Comparison of ENCODE assay signal across 2 cellular contexts in the genomic region with DNA sequence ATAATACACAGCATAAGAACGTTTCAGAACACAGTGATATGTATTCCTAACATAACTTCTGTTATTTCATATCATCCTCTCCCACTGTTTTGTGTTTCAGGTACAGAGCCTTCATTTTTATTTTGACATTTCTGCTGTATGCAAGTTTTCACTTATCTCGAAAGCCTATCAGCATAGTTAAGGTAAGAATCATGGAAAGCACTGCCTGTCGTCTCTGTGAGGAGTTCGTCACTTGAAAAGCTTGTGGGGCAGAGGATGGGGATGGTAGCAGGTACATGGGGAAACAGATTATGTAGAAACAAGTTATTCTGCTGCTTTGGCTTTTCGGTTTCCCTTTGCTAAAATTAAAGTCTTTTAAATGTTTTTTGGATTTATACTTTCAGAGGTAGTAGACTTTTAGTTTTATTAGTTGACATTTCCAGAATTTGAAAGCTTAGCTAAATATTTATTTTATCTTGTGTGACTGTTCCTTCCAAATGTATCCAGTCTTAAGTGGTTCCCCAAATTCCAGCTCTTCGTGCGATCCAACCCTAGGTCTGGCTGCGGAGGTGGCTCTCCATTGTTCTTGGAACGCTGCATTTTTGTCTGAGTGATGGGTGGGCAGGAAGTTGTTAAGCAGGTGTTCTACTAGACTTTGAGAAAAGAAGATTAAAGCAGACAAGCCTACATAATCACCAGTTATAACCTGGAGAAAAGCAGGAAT.
TF ChIP-seq lines count a peak whose summit lies in the region.

No MANE protein-coding gene starts in this region.

TF ChIP-seq in GM23338, 12 proteins besides CTCF, POLR2A, EP300 and RAD21:
- TF ChIP-seq, protein P1, sequence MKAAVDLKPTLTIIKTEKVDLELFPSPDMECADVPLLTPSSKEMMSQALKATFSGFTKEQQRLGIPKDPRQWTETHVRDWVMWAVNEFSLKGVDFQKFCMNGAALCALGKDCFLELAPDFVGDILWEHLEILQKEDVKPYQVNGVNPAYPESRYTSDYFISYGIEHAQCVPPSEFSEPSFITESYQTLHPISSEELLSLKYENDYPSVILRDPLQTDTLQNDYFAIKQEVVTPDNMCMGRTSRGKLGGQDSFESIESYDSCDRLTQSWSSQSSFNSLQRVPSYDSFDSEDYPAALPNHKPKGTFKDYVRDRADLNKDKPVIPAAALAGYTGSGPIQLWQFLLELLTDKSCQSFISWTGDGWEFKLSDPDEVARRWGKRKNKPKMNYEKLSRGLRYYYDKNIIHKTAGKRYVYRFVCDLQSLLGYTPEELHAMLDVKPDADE (IDR thresholded peaks at IDR 0.05) = no peak
- TF ChIP-seq ZNF331 (CRISPR knock-in tag; IDR thresholded peaks at IDR 0.05; ENCODE audit: low read depth) (no peak), CREB1 (CRISPR knock-in tag; IDR thresholded peaks at IDR 0.05; ENCODE audit: low read depth) (no peak), NANOG (IDR thresholded peaks at IDR 0.05; ENCODE audit: borderline replicate concordance) (no peak)
- TF ChIP-seq, protein P2, sequence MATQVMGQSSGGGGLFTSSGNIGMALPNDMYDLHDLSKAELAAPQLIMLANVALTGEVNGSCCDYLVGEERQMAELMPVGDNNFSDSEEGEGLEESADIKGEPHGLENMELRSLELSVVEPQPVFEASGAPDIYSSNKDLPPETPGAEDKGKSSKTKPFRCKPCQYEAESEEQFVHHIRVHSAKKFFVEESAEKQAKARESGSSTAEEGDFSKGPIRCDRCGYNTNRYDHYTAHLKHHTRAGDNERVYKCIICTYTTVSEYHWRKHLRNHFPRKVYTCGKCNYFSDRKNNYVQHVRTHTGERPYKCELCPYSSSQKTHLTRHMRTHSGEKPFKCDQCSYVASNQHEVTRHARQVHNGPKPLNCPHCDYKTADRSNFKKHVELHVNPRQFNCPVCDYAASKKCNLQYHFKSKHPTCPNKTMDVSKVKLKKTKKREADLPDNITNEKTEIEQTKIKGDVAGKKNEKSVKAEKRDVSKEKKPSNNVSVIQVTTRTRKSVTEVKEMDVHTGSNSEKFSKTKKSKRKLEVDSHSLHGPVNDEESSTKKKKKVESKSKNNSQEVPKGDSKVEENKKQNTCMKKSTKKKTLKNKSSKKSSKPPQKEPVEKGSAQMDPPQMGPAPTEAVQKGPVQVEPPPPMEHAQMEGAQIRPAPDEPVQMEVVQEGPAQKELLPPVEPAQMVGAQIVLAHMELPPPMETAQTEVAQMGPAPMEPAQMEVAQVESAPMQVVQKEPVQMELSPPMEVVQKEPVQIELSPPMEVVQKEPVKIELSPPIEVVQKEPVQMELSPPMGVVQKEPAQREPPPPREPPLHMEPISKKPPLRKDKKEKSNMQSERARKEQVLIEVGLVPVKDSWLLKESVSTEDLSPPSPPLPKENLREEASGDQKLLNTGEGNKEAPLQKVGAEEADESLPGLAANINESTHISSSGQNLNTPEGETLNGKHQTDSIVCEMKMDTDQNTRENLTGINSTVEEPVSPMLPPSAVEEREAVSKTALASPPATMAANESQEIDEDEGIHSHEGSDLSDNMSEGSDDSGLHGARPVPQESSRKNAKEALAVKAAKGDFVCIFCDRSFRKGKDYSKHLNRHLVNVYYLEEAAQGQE (IDR thresholded peaks at IDR 0.05; ENCODE audit: unreplicated experiment) = no peak

TF ChIP-seq in GM12878, 131 proteins besides CTCF, POLR2A, EP300 and RAD21:
- TF ChIP-seq NFIC (IDR thresholded peaks at IDR 0.05; ENCODE audit: low read depth, low read length) (no peak), EGR1 (IDR thresholded peaks at IDR 0.05; ENCODE audit: borderline replicate concordance in 1 of 2, low read depth in 2 of 2, low read length in 2 of 2) (no peak), HDAC2 (IDR thresholded peaks at IDR 0.05) (no peak), YY1 (IDR thresholded peaks at IDR 0.05; ENCODE audit: low read depth, low read length) (no peak), CBX5 (IDR thresholded peaks at IDR 0.05; ENCODE audit: low read depth) (no peak), EZH2 (IDR thresholded peaks at IDR 0.05; ENCODE audit: borderline replicate concordance, control insufficient read depth, low read depth, low read length) (no peak)
- TF ChIP-seq, protein P3, sequence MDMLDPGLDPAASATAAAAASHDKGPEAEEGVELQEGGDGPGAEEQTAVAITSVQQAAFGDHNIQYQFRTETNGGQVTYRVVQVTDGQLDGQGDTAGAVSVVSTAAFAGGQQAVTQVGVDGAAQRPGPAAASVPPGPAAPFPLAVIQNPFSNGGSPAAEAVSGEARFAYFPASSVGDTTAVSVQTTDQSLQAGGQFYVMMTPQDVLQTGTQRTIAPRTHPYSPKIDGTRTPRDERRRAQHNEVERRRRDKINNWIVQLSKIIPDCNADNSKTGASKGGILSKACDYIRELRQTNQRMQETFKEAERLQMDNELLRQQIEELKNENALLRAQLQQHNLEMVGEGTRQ (IDR thresholded peaks at IDR 0.05; ENCODE audit: borderline replicate concordance, low read depth, low read length) = no peak
- TF ChIP-seq, protein P4, sequence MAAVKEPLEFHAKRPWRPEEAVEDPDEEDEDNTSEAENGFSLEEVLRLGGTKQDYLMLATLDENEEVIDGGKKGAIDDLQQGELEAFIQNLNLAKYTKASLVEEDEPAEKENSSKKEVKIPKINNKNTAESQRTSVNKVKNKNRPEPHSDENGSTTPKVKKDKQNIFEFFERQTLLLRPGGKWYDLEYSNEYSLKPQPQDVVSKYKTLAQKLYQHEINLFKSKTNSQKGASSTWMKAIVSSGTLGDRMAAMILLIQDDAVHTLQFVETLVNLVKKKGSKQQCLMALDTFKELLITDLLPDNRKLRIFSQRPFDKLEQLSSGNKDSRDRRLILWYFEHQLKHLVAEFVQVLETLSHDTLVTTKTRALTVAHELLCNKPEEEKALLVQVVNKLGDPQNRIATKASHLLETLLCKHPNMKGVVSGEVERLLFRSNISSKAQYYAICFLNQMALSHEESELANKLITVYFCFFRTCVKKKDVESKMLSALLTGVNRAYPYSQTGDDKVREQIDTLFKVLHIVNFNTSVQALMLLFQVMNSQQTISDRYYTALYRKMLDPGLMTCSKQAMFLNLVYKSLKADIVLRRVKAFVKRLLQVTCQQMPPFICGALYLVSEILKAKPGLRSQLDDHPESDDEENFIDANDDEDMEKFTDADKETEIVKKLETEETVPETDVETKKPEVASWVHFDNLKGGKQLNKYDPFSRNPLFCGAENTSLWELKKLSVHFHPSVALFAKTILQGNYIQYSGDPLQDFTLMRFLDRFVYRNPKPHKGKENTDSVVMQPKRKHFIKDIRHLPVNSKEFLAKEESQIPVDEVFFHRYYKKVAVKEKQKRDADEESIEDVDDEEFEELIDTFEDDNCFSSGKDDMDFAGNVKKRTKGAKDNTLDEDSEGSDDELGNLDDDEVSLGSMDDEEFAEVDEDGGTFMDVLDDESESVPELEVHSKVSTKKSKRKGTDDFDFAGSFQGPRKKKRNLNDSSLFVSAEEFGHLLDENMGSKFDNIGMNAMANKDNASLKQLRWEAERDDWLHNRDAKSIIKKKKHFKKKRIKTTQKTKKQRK (IDR thresholded peaks at IDR 0.05; ENCODE audit: low read depth, low read length) = no peak
TF ChIP-seq in GM12878: peak in this region for 0.
